Comparison of ENCODE assay signal across 25 cellular contexts in the genomic region with DNA sequence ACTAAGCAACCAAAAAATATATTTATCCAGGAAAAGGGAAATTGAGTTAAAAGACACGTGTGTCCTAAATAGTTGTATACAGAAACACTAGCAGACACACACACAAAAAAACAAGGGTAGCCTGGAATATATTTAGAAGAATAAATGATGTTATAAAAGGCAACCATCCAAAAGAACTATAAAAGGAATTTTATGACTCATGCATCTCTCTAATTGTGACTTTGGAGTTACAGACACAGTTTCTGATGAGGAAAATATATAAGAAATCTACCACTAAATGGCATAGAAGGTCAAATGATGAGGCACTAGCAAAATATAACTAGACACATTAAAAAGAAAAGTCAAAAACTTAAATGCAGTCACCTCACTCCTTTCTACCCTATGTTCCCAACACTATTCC.
DNase-seq lines count a peak whose midpoint lies in the region; ATAC-seq and TF ChIP-seq lines count a peak whose summit lies in the region.
"Had no signal": no experiment of that assay in that cellular context is flagged by ENCODE, and none has a peak within 500 bp of the region (broad histone marks: within the 10 kb centered on the region; RNA-seq: fewer than 3 reads in every experiment).

No MANE protein-coding gene starts in this region.

- H3K36me3 Mint-ChIP-seq in HFFc6 (ENCODE audit: low read depth) (peaks cover 30% of the 10 kb centered on the region), nephron progenitor cell (ENCODE audit: low read depth) (no peaks in the 10 kb centered on the region)
- H3K36me3 Mint-ChIP-seq: stimulated activated memory B cell treated with anti-CD40 and anti-IgM and Interleukin-4, amounts not matched to agents 10 μg/mL and 1 μg/mL and 100 μg/mL, for 72 hours had no signal

- DNase-seq in AG08395 (ENCODE audit: low spot score) (peak; percentile 62), HFFc6 (peak; percentile 19), cardiac fibroblast (ENCODE audit: low read depth in 2 of 2) (peak; percentile 28 to 35), hepatic stellate cell (ENCODE audit: low spot score) (peak; percentile 2), iPS-NIHi11 (ENCODE audit: low spot score) (no peak), nephron progenitor cell (no peak), cardiac septum (ENCODE audit: low spot score) (no peak)
- DNase-seq: activated CD4-positive, CD25-positive, alpha-beta regulatory T cell treated with anti-CD3 and anti-CD28 coated beads, Interleukin-2, amount 50 U/mL, for 72 hours; activated naive CD4-positive, alpha-beta T cell treated with anti-CD3 and anti-CD28 coated beads, Interleukin-2, amount 50 U/mL, for 16 hours; activated T-cell treated with anti-CD3 and anti-CD28 coated beads, Interleukin-2, amount 50 U/mL, for 4 hours; colonic mucosa; DMS 273 treated with DMSO at 0.1 percent for 48 hours; GF-D8; H7; hypothalamus; naive B cell; NCI-H1417 treated with DMSO at 0.1 percent for 48 hours; NCI-H510A treated with DMSO at 0.1 percent for 48 hours; RPMI8226; T-helper 9 cell had no signal

- H3K4me3 Mint-ChIP-seq in HFFc6 (no peak overlapping the region), nephron progenitor cell (no peak overlapping the region)
- H3K4me3 Mint-ChIP-seq: activated T-cell treated with anti-CD3 and anti-CD28 coated beads, Interleukin-2, amount 50 U/mL, for 4 hours; naive B cell; stimulated activated memory B cell treated with anti-CD40 and anti-IgM and Interleukin-4, amounts not matched to agents 10 μg/mL and 1 μg/mL and 100 μg/mL, for 72 hours had no signal

- intact Hi-C loops in cardiac septum (cut with DNase I): no loop called here

- H3K27ac Mint-ChIP-seq in HFFc6 (peak overlapping the region; percentile 57), nephron progenitor cell (no peak overlapping the region)
- H3K27ac Mint-ChIP-seq: naive B cell; stimulated activated memory B cell treated with anti-CD40 and anti-IgM and Interleukin-4, amounts not matched to agents 10 μg/mL and 1 μg/mL and 100 μg/mL, for 72 hours had no signal

- H3K4me1 Mint-ChIP-seq in HFFc6 (ENCODE audit: low read depth) (peaks cover 24% of the 10 kb centered on the region), nephron progenitor cell (no peaks in the 10 kb centered on the region)
- H3K4me1 Mint-ChIP-seq: naive B cell; stimulated activated memory B cell treated with anti-CD40 and anti-IgM and Interleukin-4, amounts not matched to agents 10 μg/mL and 1 μg/mL and 100 μg/mL, for 72 hours had no signal

- no peak for TF ChIP-seq CTCF in HFFc6 (IDR thresholded peaks at IDR 0.05)
- TF ChIP-seq CTCF in cardiac fibroblast (IDR thresholded peaks at IDR 0.05; ENCODE audit: low read depth, low read length): no peak
- TF ChIP-seq CTCF in nephron progenitor cell (IDR thresholded peaks at IDR 0.05): no peak

- H3K4me3 ChIP-seq in cardiac fibroblast (replicated peaks in 1 of 2; ENCODE audit: low read depth in 2 of 2, low read length in 2 of 2): no peak overlapping the region
- H3K4me3 ChIP-seq: ascending aorta, colonic mucosa, thoracic aorta had no signal

- ATAC-seq in GM19351 (IDR thresholded peaks at IDR 0.05; ENCODE audit: unreplicated experiment): no peak
- ATAC-seq: activated T-cell treated with anti-CD3 and anti-CD28 coated beads, Interleukin-2, amount 50 U/mL, for 4 hours; sciatic nerve; stimulated activated memory B cell treated with anti-CD40 and anti-IgM and Interleukin-4, amounts not matched to agents 10 μg/mL and 1 μg/mL and 100 μg/mL, for 72 hours had no signal

- no peaks in the 10 kb centered on the region; the same call in 1 of the 2 replicates for H3K27me3 Mint-ChIP-seq in HFFc6 (ENCODE audit: insufficient read depth)
- peaks cover 4% of the 10 kb centered on the region for H3K27me3 Mint-ChIP-seq in nephron progenitor cell (ENCODE audit: low read depth, poor library complexity)
- H3K27me3 Mint-ChIP-seq: naive B cell; stimulated activated memory B cell treated with anti-CD40 and anti-IgM and Interleukin-4, amounts not matched to agents 10 μg/mL and 1 μg/mL and 100 μg/mL, for 72 hours had no signal

- H3K9me3 Mint-ChIP-seq in HFFc6 (peaks cover 18% of the 10 kb centered on the region), nephron progenitor cell (peaks cover 14% of the 10 kb centered on the region)

Comparison
In these comparisons a context has a peak if more than half of its experiments do, and no peak if none do; other contexts are left out.
1. DNase-seq: peak in AG08395 (single experiment), HFFc6 (single experiment), cardiac fibroblast (2 of 2) and hepatic stellate cell (single experiment); none in iPS-NIHi11 (single experiment), nephron progenitor cell (single experiment) and cardiac septum (single experiment).